Comparison of ENCODE assay signal across 20 cellular contexts in genomic region chr14:65203574-65203973, GRCh38.
DNase-seq lines count a peak whose midpoint lies in the region; ATAC-seq and FAIRE-seq lines count a peak whose summit lies in the region.
"Had no signal": no experiment of that assay in that cellular context is flagged by ENCODE, and none has a peak within 500 bp of the region (broad histone marks: within the 10 kb centered on the region; RNA-seq: fewer than 3 reads in every experiment).

No MANE protein-coding gene starts in this region.

- peaks cover 0 to 10% (median 3%) of the 10 kb centered on the region in 3 donors for H3K9me3 Mint-ChIP-seq in T-cell
- peaks cover 0 to 6% (median 0%) of the 10 kb centered on the region in 11 donors for H3K9me3 Mint-ChIP-seq in naive thymus-derived CD4-positive, alpha-beta T cell

- DNase-seq in Right ventricle myocardium inferior (ENCODE audit: missing footprints) (peak; percentile 48), cardiac septum (ENCODE audit: low spot score) (no peak), T-cell (no peak), GM19239 (ENCODE audit: insufficient read length, low spot score) (no peak), NCI-H345 (lab: John Stamatoyannopoulos, UW) (no peak)
- DNase-seq in naive thymus-derived CD4-positive, alpha-beta T cell, result no peak
- DNase-seq: DMS 273 treated with DMSO at 0.1 percent for 48 hours; HFFc6; NCI-H1105 treated with DMSO at 0.1 percent for 48 hours; NCI-H1694 treated with DMSO at 0.1 percent for 48 hours; NCI-H2107; NCI-H226; NCI-H69; NK-92 treated with Interleukin-12 subunit alpha and Interleukin-12 subunit beta, amount 100 ng/mL, for 24 hours; RPMI8226 had no signal

- ATAC-seq in Right ventricle myocardium inferior, result no peak
- ATAC-seq in T-cell (replicated peaks in 1 of 4), result no peak
- ATAC-seq in naive thymus-derived CD4-positive, alpha-beta T cell, result no peak
- no peak for ATAC-seq in HG02588 (IDR thresholded peaks at IDR 0.05; ENCODE audit: unreplicated experiment)
- no peak for ATAC-seq in GM19455 (IDR thresholded peaks at IDR 0.05; ENCODE audit: unreplicated experiment)

- H3K4me1 Mint-ChIP-seq in T-cell, result peaks cover 32 to 44% (median 34%) of the 10 kb centered on the region in 3 donors
- peaks cover 23 to 41% (median 36%) of the 10 kb centered on the region in 7 donors for H3K4me1 Mint-ChIP-seq in naive thymus-derived CD4-positive, alpha-beta T cell

- H3K27ac Mint-ChIP-seq in T-cell, result peak overlapping the region; percentile 80 to 90
- peak overlapping the region in 5 of 9 donors; percentile 1 to 77 (median 22) for H3K27ac Mint-ChIP-seq in naive thymus-derived CD4-positive, alpha-beta T cell
- H3K27ac Mint-ChIP-seq: HFFc6 had no signal

- no peaks in the 10 kb centered on the region for H3K27me3 Mint-ChIP-seq in T-cell
- no peaks in the 10 kb centered on the region for H3K27me3 Mint-ChIP-seq in naive thymus-derived CD4-positive, alpha-beta T cell

- POLR2A ChIA-PET in T-cell (lab: Charles Lee), result no interaction called here
- POLR2A ChIA-PET in naive thymus-derived CD4-positive, alpha-beta T cell (lab: Charles Lee), result no interaction called here

- intact Hi-C loops in Right ventricle myocardium inferior (cut with DNase I), result no loop called here
- intact Hi-C loops in cardiac septum (cut with DNase I), result no loop called here
- intact Hi-C loops in naive thymus-derived CD4-positive, alpha-beta T cell (cut with micrococcal nuclease), result no loop called here

- H3K36me3 ChIP-seq in naive thymus-derived CD4-positive, alpha-beta T cell (ENCODE audit: control insufficient read depth in 2 of 3, insufficient read depth in 3 of 3, low read length in 3 of 3), result no peaks in the 10 kb centered on the region
- H3K36me3 ChIP-seq: BLaER1, SJSA1 had no signal

- H3K9me3 ChIP-seq in naive thymus-derived CD4-positive, alpha-beta T cell (ENCODE audit: control insufficient read depth in 2 of 3, low read length in 3 of 3), result no peaks in the 10 kb centered on the region
- H3K9me3 ChIP-seq: SJSA1 had no signal

- H3K36me3 Mint-ChIP-seq in T-cell, result no peaks in the 10 kb centered on the region
- peaks cover 0 to 6% (median 0%) of the 10 kb centered on the region in 5 donors for H3K36me3 Mint-ChIP-seq in naive thymus-derived CD4-positive, alpha-beta T cell

- no peaks in the 10 kb centered on the region for H3K27me3 ChIP-seq in naive thymus-derived CD4-positive, alpha-beta T cell (ENCODE audit: control insufficient read depth in 2 of 2, insufficient read depth in 2 of 2, low read length in 2 of 2)
- H3K27me3 ChIP-seq: BLaER1, SJSA1 had no signal

- peaks cover 30 to 37% of the 10 kb centered on the region in 2 donors for H3K4me1 ChIP-seq in naive thymus-derived CD4-positive, alpha-beta T cell (ENCODE audit: control insufficient read depth in 2 of 2, insufficient read depth in 2 of 2, low read length in 2 of 2)

- no peak for FAIRE-seq in GM19239 (lab: Jason Lieb, UNC)
- FAIRE-seq: H54 had no signal

- H3K4me3 ChIP-seq in naive thymus-derived CD4-positive, alpha-beta T cell (ENCODE audit: low read length), result no peak overlapping the region
- H3K4me3 ChIP-seq: BLaER1, SJSA1 had no signal

- H3K27ac ChIP-seq in naive thymus-derived CD4-positive, alpha-beta T cell (ENCODE audit: low read depth, low read length), result no peak overlapping the region
- H3K27ac ChIP-seq: SJSA1 had no signal

- no peak overlapping the region for H3K4me3 Mint-ChIP-seq in T-cell
- H3K4me3 Mint-ChIP-seq in naive thymus-derived CD4-positive, alpha-beta T cell, result no peak overlapping the region
- H3K4me3 Mint-ChIP-seq: HFFc6 had no signal

- CTCF ChIA-PET in T-cell (lab: Charles Lee), result no interaction called here
- CTCF ChIA-PET in naive thymus-derived CD4-positive, alpha-beta T cell (lab: Charles Lee), result no interaction called here
